Comparison of ENCODE assay signal across 8 cellular contexts in genomic region chr4:26028793-26029511, GRCh38.
DNase-seq lines count a peak whose midpoint lies in the region; ATAC-seq and TF ChIP-seq lines count a peak whose summit lies in the region.

No MANE protein-coding gene starts in this region.

- 25% methylated on average over 11 to 15 of the region's 38 CpGs for WGBS in gastroesophageal sphincter (ENCODE audit: low coverage in 1 of 2), 2 donors
- 18 to 23% methylated on average over 29 to 30 of the region's 38 CpGs for WGBS in tibial nerve, 2 donors

- ATAC-seq in GM18505 (IDR thresholded peaks at IDR 0.05; ENCODE audit: unreplicated experiment) (peak; percentile 96), HG02759 (IDR thresholded peaks at IDR 0.05; ENCODE audit: unreplicated experiment) (peak; percentile 98), gastroesophageal sphincter (peak; percentile 75)

- H3K27ac ChIP-seq in gastroesophageal sphincter (peak overlapping the region in 1 of 4 donors; percentile 56), osteoblast (ENCODE audit: low read depth, low read length) (no peak overlapping the region), tibial nerve (peak overlapping the region in 2 of 4 donors; percentile 6 to 66)

- H3K4me2 ChIP-seq in osteoblast (ENCODE audit: insufficient read depth, low read length): no peak overlapping the region

- no peaks in the 10 kb centered on the region for H4K20me1 ChIP-seq in osteoblast (ENCODE audit: insufficient read depth, low read length)

- H3K79me2 ChIP-seq in osteoblast (ENCODE audit: insufficient read depth, low read length): no peaks in the 10 kb centered on the region

- H3K4me1 ChIP-seq in gastroesophageal sphincter: peaks cover 0 to 38% (median 13%) of the 10 kb centered on the region in 3 donors
- H3K4me1 ChIP-seq in osteoblast (ENCODE audit: insufficient read depth, low read length): peaks cover 34% of the 10 kb centered on the region
- peaks cover 0 to 41% (median 5%) of the 10 kb centered on the region in 4 donors for H3K4me1 ChIP-seq in tibial nerve

- TF ChIP-seq CTCF in gastroesophageal sphincter (IDR thresholded peaks at IDR 0.05) (peak; percentile 40 to 91 (median 77)), osteoblast (IDR thresholded peaks at IDR 0.05; ENCODE audit: extremely low read depth, low read depth, low read length) (peak; percentile 48), tibial nerve (IDR thresholded peaks at IDR 0.05) (peak; percentile 66 to 87 (median 82))

- peak; percentile 56 to 78 for DNase-seq in NCI-H524 (lab: John Stamatoyannopoulos, UW)
- DNase-seq in activated T-cell treated with anti-CD3 and anti-CD28 coated beads, Interleukin-2, amount 50 U/mL, for 48 hours: peak; percentile 86 to 88
- DNase-seq in osteoblast (ENCODE audit: insufficient read length, low spot score, missing footprints): no peak
- peak; percentile 54 for DNase-seq in tibial nerve (ENCODE audit: low spot score in 2 of 2)
- DNase-seq in NCI-H345 treated with DMSO at 0.1 percent for 48 hours (lab: John Stamatoyannopoulos, UW; ENCODE audit: unreplicated experiment): no peak

- TF ChIP-seq POLR2A in GM18505 (IDR thresholded peaks at IDR 0.05; ENCODE audit: borderline replicate concordance, extremely low read depth, insufficient read depth, insufficient read length) (no peak), gastroesophageal sphincter (IDR thresholded peaks at IDR 0.05) (no peak), tibial nerve (IDR thresholded peaks at IDR 0.05) (no peak)

- no peaks in the 10 kb centered on the region for H3K36me3 ChIP-seq in gastroesophageal sphincter
- H3K36me3 ChIP-seq in osteoblast (ENCODE audit: insufficient read depth, low read length): no peaks in the 10 kb centered on the region
- no peaks in the 10 kb centered on the region for H3K36me3 ChIP-seq in tibial nerve

- no peak overlapping the region for H2AFZ ChIP-seq in osteoblast (ENCODE audit: low read length)

- H3K27me3 ChIP-seq in gastroesophageal sphincter (peaks cover 4% of the 10 kb centered on the region), osteoblast (ENCODE audit: insufficient read depth, low read length) (no peaks in the 10 kb centered on the region), tibial nerve (no peaks in the 10 kb centered on the region)

- H3K4me3 ChIP-seq in gastroesophageal sphincter (peak overlapping the region in 1 of 2 donors; percentile 32), osteoblast (ENCODE audit: insufficient read depth, low read length) (no peak overlapping the region), tibial nerve (peak overlapping the region in 1 of 4 donors; percentile 37)

- TF ChIP-seq EP300 in gastroesophageal sphincter (IDR thresholded peaks at IDR 0.05) (no peak), tibial nerve (IDR thresholded peaks at IDR 0.05) (peak in 1 of 2 donors; percentile 22)

- H3K9me3 ChIP-seq in gastroesophageal sphincter (no peaks in the 10 kb centered on the region), osteoblast (ENCODE audit: low read depth, low read length) (no peaks in the 10 kb centered on the region), tibial nerve (peaks cover 0 to 6% (median 0%) of the 10 kb centered on the region in 4 donors)

Comparison
In these comparisons a context has a peak if more than half of its experiments do, and no peak if none do; other contexts are left out.
1. DNase-seq: peak in NCI-H524 (2 of 2), activated T-cell treated with anti-CD3 and anti-CD28 coated beads, Interleukin-2, amount 50 U/mL, for 48 hours (2 of 2) and tibial nerve (2 of 2); none in osteoblast (single experiment) and NCI-H345 treated with DMSO at 0.1 percent for 48 hours (single experiment).
2. Peak in every context shown above with its lines, with median percentiles within 50 percentile points of each other: ATAC-seq and CTCF ChIP-seq.